In genomic region chr22:20079745-20080444, GRCh38 we compare ENCODE assay signal across 8 cellular contexts. TPM values are rescaled to one million over a fixed set of nuclear protein-coding genes. Genes with fewer than 3 reads are reported as not detected.
DNase-seq lines count a peak whose midpoint lies in the region; TF ChIP-seq lines count a peak whose summit lies in the region.

Gene DGCR8 (plus strand): TSS chr22:20080241. CDS start chr22:20085964, 5,723 bp downstream.

- H3K9me3 ChIP-seq in neural cell (ENCODE audit: low read length) (no peaks in the 10 kb centered on the region), subcutaneous abdominal adipose tissue (ENCODE audit: control insufficient read depth in 5 of 5, low read length in 5 of 5) (no peaks in the 10 kb centered on the region)

- H3K36me3 ChIP-seq in H7 (replicated peaks; ENCODE audit: control insufficient read depth, insufficient read depth, low read length) (no peaks in the 10 kb centered on the region), neural cell (ENCODE audit: insufficient read depth, low read length) (no peaks in the 10 kb centered on the region), subcutaneous abdominal adipose tissue (ENCODE audit: control insufficient read depth in 5 of 5, insufficient read depth in 5 of 5, low read length in 5 of 5) (no peaks in the 10 kb centered on the region)

- no peaks in the 10 kb centered on the region for H3F3A ChIP-seq in neural cell (ENCODE audit: insufficient read depth, low read length, poor library complexity, severe bottlenecking)

- H3K27ac ChIP-seq in neural cell (ENCODE audit: low read length) (peak within 1 kb of the TSS; percentile 92), subcutaneous abdominal adipose tissue (ENCODE audit: low read depth, low read length) (peak within 1 kb of the TSS; percentile 70)

- peak within 1 kb of the TSS; percentile 92 for H3K9ac ChIP-seq in neural cell (ENCODE audit: low read length)
- peak within 1 kb of the TSS in 4 of 5 donors; percentile 83 to 97 (median 86) for H3K9ac ChIP-seq in subcutaneous abdominal adipose tissue (ENCODE audit: low read length in 5 of 5)

- TF ChIP-seq RAD21 in neural cell (conservative IDR thresholded peaks at IDR 0.05) = peak; percentile 27

- H3K4me3 ChIP-seq in H7 (ENCODE audit: insufficient read depth, low read depth, low read length) (peak within 1 kb of the TSS; percentile 74), foreskin fibroblast (ENCODE audit: low read depth in 1 of 2, low read length in 2 of 2) (peak within 1 kb of the TSS; percentile 90 to 99), neural cell (ENCODE audit: low read length) (peak within 1 kb of the TSS; percentile 93), subcutaneous abdominal adipose tissue (ENCODE audit: low read depth in 1 of 5, low read length in 5 of 5) (peak within 1 kb of the TSS; percentile 71 to 89 (median 80))

- no peak for TF ChIP-seq CTCF in foreskin fibroblast (IDR thresholded peaks at IDR 0.05; ENCODE audit: low read depth, low read length)
- TF ChIP-seq CTCF in neural cell (IDR thresholded peaks at IDR 0.05; ENCODE audit: poor library complexity, severe bottlenecking) = peak; percentile 27

- DNase-seq in EL = peak; percentile 94
- peak; percentile 99 for DNase-seq in H7
- DNase-seq in M059J (ENCODE audit: low read depth) = peak; percentile 90
- DNase-seq in SHP77 (lab: John Stamatoyannopoulos, UW) = peak; percentile 85 to 92
- peak; percentile 42 for DNase-seq in activated gamma-delta T cell treated with anti-CD3 and anti-CD28 coated beads, Interleukin-2, amount 50 U/mL, for 16 hours (ENCODE audit: low read depth)
- peak; percentile 98 to 99 for DNase-seq in foreskin fibroblast

- peak within 1 kb of the TSS; percentile 75 for H2AFZ ChIP-seq in neural cell (ENCODE audit: low read depth, low read length)

- peaks cover 13 to 51% (median 38%) of the 10 kb centered on the region in 5 donors for H3K4me1 ChIP-seq in subcutaneous abdominal adipose tissue (ENCODE audit: control insufficient read depth in 5 of 5, insufficient read depth in 5 of 5, low read length in 5 of 5)

- H3K4me2 ChIP-seq in neural cell (ENCODE audit: low read length) = peak within 1 kb of the TSS; percentile 83

- no peaks in the 10 kb centered on the region for H3K9me2 ChIP-seq in neural cell (ENCODE audit: insufficient read depth, low read length)

- H3K27me3 ChIP-seq in H7 (ENCODE audit: control insufficient read depth, insufficient read depth, low read length) = no peaks in the 10 kb centered on the region
- H3K27me3 ChIP-seq in neural cell (ENCODE audit: insufficient read depth, low read depth, low read length) = no peaks in the 10 kb centered on the region
- H3K27me3 ChIP-seq in subcutaneous abdominal adipose tissue (ENCODE audit: control insufficient read depth in 5 of 5, insufficient read depth in 4 of 5, low read length in 5 of 5) = no peaks in the 10 kb centered on the region

- H4K20me1 ChIP-seq in neural cell (ENCODE audit: insufficient read depth) = peaks cover 14% of the 10 kb centered on the region

- peak; percentile 54 for TF ChIP-seq EP300 in neural cell (conservative IDR thresholded peaks at IDR 0.05; ENCODE audit: poor library complexity, severe bottlenecking)

- H3K79me2 ChIP-seq in neural cell (replicated peaks; ENCODE audit: insufficient read depth, low read length) = peaks cover 43% of the 10 kb centered on the region

TF ChIP-seq in neural cell, 6 proteins besides CTCF, POLR2A, EP300 and RAD21:
- TF ChIP-seq POLR2AphosphoS5 (IDR thresholded peaks at IDR 0.05) (peak; percentile 88), MXI1 (conservative IDR thresholded peaks at IDR 0.05; ENCODE audit: poor library complexity, severe bottlenecking) (peak; percentile 73), TAF1 (IDR thresholded peaks at IDR 0.05; ENCODE audit: low read depth) (peak; percentile 39), REST (IDR thresholded peaks at IDR 0.05; ENCODE audit: borderline replicate concordance) (peak; percentile 100), EZH2 (IDR thresholded peaks at IDR 0.05; ENCODE audit: borderline replicate concordance, insufficient read depth, low read length, poor library complexity, severe bottlenecking) (no peak), SMC3 (conservative IDR thresholded peaks at IDR 0.05; ENCODE audit: poor library complexity) (peak; percentile 10)

RNA-seq across cellular contexts. Expression of gene DGCR8, which starts in this region (rescaled TPM):
- total RNA-seq in H7 (2014; rRNA removed; shearing (Covaris generic)) = 23.0 and 37.3 TPM in 2 replicates
- 13.5 and 18.2 TPM in 2 replicates for total RNA-seq in M059J (2014; rRNA removed; shearing (Covaris generic))
- 48.9 and 52.3 TPM in 2 replicates for polyA plus RNA-seq in neural cell
- 37.2 and 37.7 TPM in 2 replicates for polyA minus RNA-seq in neural cell

Comparison
In these comparisons a context has a peak if more than half of its experiments do, and no peak if none do; other contexts are left out.
1. Peak in every context shown above with its lines: DNase-seq, H3K4me3 ChIP-seq and H3K27ac ChIP-seq.
2. DNase-seq: peak in every context shown above with its lines; median percentile 99 in H7; 98 in foreskin fibroblast; 94 in EL; 90 in M059J; 88 in SHP77; 42 in activated gamma-delta T cell treated with anti-CD3 and anti-CD28 coated beads, Interleukin-2, amount 50 U/mL, for 16 hours.